Comparison of ENCODE assay signal across 9 cellular contexts in genomic region chr3:101643861-101644613, GRCh38. TPM values are rescaled to one million over a fixed set of nuclear protein-coding genes. Genes with fewer than 3 reads are reported as not detected.
DNase-seq lines count a peak whose midpoint lies in the region; ATAC-seq, FAIRE-seq and TF ChIP-seq lines count a peak whose summit lies in the region.
"Had no signal": no experiment of that assay in that cellular context is flagged by ENCODE, and none has a peak within 500 bp of the region (broad histone marks: within the 10 kb centered on the region; RNA-seq: fewer than 3 reads in every experiment).

No MANE protein-coding gene starts in this region.

- no peak for TF ChIP-seq CTCF in astrocyte (IDR thresholded peaks at IDR 0.05; ENCODE audit: insufficient read depth, low read depth, low read length)
- TF ChIP-seq CTCF in retinal pigment epithelial cell (conservative IDR thresholded peaks at IDR 0.05; ENCODE audit: low read depth, low read length) = no peak
- no peak for TF ChIP-seq CTCF in mesothelial cell of epicardium (IDR thresholded peaks at IDR 0.05; ENCODE audit: unreplicated experiment)

- H3K4me1 Mint-ChIP-seq in astrocyte (ENCODE audit: low read depth, unreplicated experiment) (no peaks in the 10 kb centered on the region), mesothelial cell of epicardium (peaks cover 8% of the 10 kb centered on the region)
- H3K4me1 Mint-ChIP-seq: nephron had no signal

- FAIRE-seq in astrocyte (lab: Jason Lieb, UNC) = no peak

- H3K4me3 Mint-ChIP-seq in astrocyte (ENCODE audit: unreplicated experiment) (no peak overlapping the region), mesothelial cell of epicardium (no peak overlapping the region)
- H3K4me3 Mint-ChIP-seq: nephron had no signal

- no peak for ATAC-seq in GM19035 (IDR thresholded peaks at IDR 0.05; ENCODE audit: unreplicated experiment)
- ATAC-seq in HG02852 (IDR thresholded peaks at IDR 0.05; ENCODE audit: unreplicated experiment) = no peak

- H3K27me3 Mint-ChIP-seq in astrocyte (ENCODE audit: low read depth, unreplicated experiment) = no peaks in the 10 kb centered on the region
- H3K27me3 Mint-ChIP-seq in mesothelial cell of epicardium (ENCODE audit: low read depth) = no peaks in the 10 kb centered on the region

- no peaks in the 10 kb centered on the region for H3K9me3 ChIP-seq in astrocyte (ENCODE audit: insufficient read depth, low read depth, low read length)

- H3K4me3 ChIP-seq in astrocyte (ENCODE audit: insufficient read depth, low read depth, low read length) (no peak overlapping the region), retinal pigment epithelial cell (ENCODE audit: low read length) (no peak overlapping the region)

- H3K4me1 ChIP-seq in astrocyte (ENCODE audit: insufficient read depth, low read length) = peaks cover 11% of the 10 kb centered on the region

- H3K36me3 Mint-ChIP-seq in astrocyte (ENCODE audit: low read depth, unreplicated experiment) (peaks cover 16% of the 10 kb centered on the region), mesothelial cell of epicardium (peaks cover 9% of the 10 kb centered on the region)

- H3K4me2 ChIP-seq in astrocyte (ENCODE audit: low read length) = peak overlapping the region; percentile 56

- H3K79me2 ChIP-seq in astrocyte (ENCODE audit: insufficient read depth, low read length) = no peaks in the 10 kb centered on the region

- H3K27ac Mint-ChIP-seq in astrocyte (ENCODE audit: unreplicated experiment) (no peak overlapping the region), mesothelial cell of epicardium (no peak overlapping the region)
- H3K27ac Mint-ChIP-seq: nephron had no signal

- H3K9ac ChIP-seq in astrocyte (ENCODE audit: low read length) = no peak overlapping the region

- H3K27me3 ChIP-seq in astrocyte (ENCODE audit: insufficient read depth, low read length) = no peaks in the 10 kb centered on the region

- no peak overlapping the region for H2AFZ ChIP-seq in astrocyte (ENCODE audit: low read depth, low read length)

- H3K36me3 ChIP-seq in astrocyte (ENCODE audit: insufficient read depth, low read length) = no peaks in the 10 kb centered on the region

- no peaks in the 10 kb centered on the region for H3K9me3 Mint-ChIP-seq in astrocyte (ENCODE audit: unreplicated experiment)
- H3K9me3 Mint-ChIP-seq in mesothelial cell of epicardium = peaks cover 4% of the 10 kb centered on the region

- DNase-seq in GM04504 (ENCODE audit: low read depth) = peak; percentile 66
- peak; percentile 91 for DNase-seq in OCI-M1 (lab: John Stamatoyannopoulos, UW)
- peak; percentile 74 for DNase-seq in astrocyte (ENCODE audit: low read depth)
- peak; percentile 48 for DNase-seq in retinal pigment epithelial cell (ENCODE audit: low read depth)
- DNase-seq in mesothelial cell of epicardium (ENCODE audit: low spot score in 2 of 2, unreplicated experiment in 2 of 2) = no peak
- no peak for DNase-seq in NCI-H1436 (lab: John Stamatoyannopoulos, UW)

- no peak overlapping the region for H3K27ac ChIP-seq in astrocyte (ENCODE audit: low read depth, low read length)

- H4K20me1 ChIP-seq in astrocyte (ENCODE audit: insufficient read depth, low read length) = no peaks in the 10 kb centered on the region

RNA-seq across cellular contexts. Expression of gene ZBTB11, which starts 32.9 kb away (rescaled TPM):
- total RNA-seq in astrocyte (19.4 and 20.9 TPM in 2 replicates), mesothelial cell of epicardium (17.0 to 18.8 TPM (median 17.2 TPM) in 3 replicates)

RNA-seq across cellular contexts. Expression of gene RPL24, which starts 42.5 kb away (rescaled TPM):
- total RNA-seq in astrocyte (939 and 1,022 TPM in 2 replicates), mesothelial cell of epicardium (1,307 to 1,400 TPM (median 1,389 TPM) in 3 replicates)

Comparison
In these comparisons a context has a peak if more than half of its experiments do, and no peak if none do; other contexts are left out.
1. DNase-seq: peak in GM04504 (single experiment), OCI-M1 (single experiment), astrocyte (single experiment) and retinal pigment epithelial cell (single experiment); none in mesothelial cell of epicardium (0 of 2) and NCI-H1436 (single experiment).